In the genomic region with DNA sequence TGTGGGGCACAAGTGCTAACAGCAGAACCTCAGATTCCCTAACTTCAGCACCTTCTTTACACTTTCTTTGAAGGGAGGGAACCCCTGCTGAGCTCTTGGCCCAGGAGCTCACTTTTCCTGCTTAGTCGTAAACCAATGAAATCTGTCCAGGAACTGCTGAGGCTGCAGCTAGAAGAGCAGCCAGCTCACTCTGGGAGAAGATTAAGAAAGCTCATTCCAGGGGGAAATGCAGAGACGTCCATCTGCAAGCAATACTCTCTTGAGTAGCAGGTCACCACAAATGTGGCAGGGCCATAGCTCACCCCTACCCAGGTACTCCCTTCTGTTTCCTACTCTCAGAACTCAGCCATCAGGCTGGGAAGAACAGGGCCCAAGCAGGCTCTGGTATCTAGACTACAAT, we compare ENCODE assay signal across 18 cellular contexts.
DNase-seq lines count a peak whose midpoint lies in the region; ATAC-seq, FAIRE-seq and TF ChIP-seq lines count a peak whose summit lies in the region.
"Had no signal": no experiment of that assay in that cellular context is flagged by ENCODE, and none has a peak within 500 bp of the region (broad histone marks: within the 10 kb centered on the region; RNA-seq: fewer than 3 reads in every experiment).

No MANE protein-coding gene starts in this region.

- no peak overlapping the region for H4K5ac ChIP-seq in H1 (ENCODE audit: insufficient read length, low read depth, low read length)

- no peaks in the 10 kb centered on the region for H3K23me2 ChIP-seq in H1 (ENCODE audit: low read depth, low read length)

- no peak for TF ChIP-seq POLR2A in breast epithelium (IDR thresholded peaks at IDR 0.05)
- no peak for TF ChIP-seq POLR2A in H1 (IDR thresholded peaks at IDR 0.05; ENCODE audit: control extremely low read depth in 1 of 2, low read depth in 2 of 2, low read length in 2 of 2)
- no peak for TF ChIP-seq POLR2A in spleen (IDR thresholded peaks at IDR 0.05)
- no peak for TF ChIP-seq POLR2A in right lobe of liver (IDR thresholded peaks at IDR 0.05)

- H2BK12ac ChIP-seq in H1 (ENCODE audit: low read depth, low read length): peak overlapping the region; percentile 83; the same call in 1 of the 2 replicates

- peak; percentile 31 to 60 for DNase-seq in T47D (ENCODE audit: low read depth in 1 of 2, low spot score in 1 of 2)
- DNase-seq in breast epithelium (ENCODE audit: low spot score in 2 of 2): no peak
- DNase-seq in NCI-H226: peak; percentile 42
- DNase-seq in H1 (ENCODE audit: low read depth in 1 of 2, low spot score in 2 of 2): peak; percentile 23 to 51
- peak; percentile 28 for DNase-seq in spleen
- no peak for DNase-seq in SKM-1 (lab: John Stamatoyannopoulos, UW; ENCODE audit: unreplicated experiment)
- DNase-seq in right lobe of liver: no peak
- DNase-seq: activated CD4-positive, CD25-positive, alpha-beta regulatory T cell; activated T-cell treated with anti-CD3 and anti-CD28 coated beads, Interleukin-2, amount 50 U/mL, for 1 hour; amygdala; DND-41; erythroblast; naive B cell; NCI-H2107; small intestine; upper lobe of left lung had no signal

- no peak overlapping the region for H4K8ac ChIP-seq in H1 (ENCODE audit: extremely low read depth, insufficient read depth, low read length)

- no peaks in the 10 kb centered on the region for H4K20me1 ChIP-seq in H1 (replicated peaks in 1 of 2; ENCODE audit: control insufficient read depth in 1 of 2, insufficient read depth in 2 of 2, low read length in 2 of 2)

- no peaks in the 10 kb centered on the region for H3K9me3 ChIP-seq in breast epithelium
- no peaks in the 10 kb centered on the region for H3K9me3 ChIP-seq in H1 (ENCODE audit: insufficient read depth in 2 of 2, low read depth in 1 of 2, low read length in 1 of 2)
- H3K9me3 ChIP-seq in spleen: no peaks in the 10 kb centered on the region
- no peaks in the 10 kb centered on the region for H3K9me3 ChIP-seq in right lobe of liver
- H3K9me3 ChIP-seq: upper lobe of left lung had no signal

- no peak overlapping the region for H3K14ac ChIP-seq in H1 (ENCODE audit: insufficient read length)

- peak overlapping the region; percentile 3 for H3K56ac ChIP-seq in H1 (replicated peaks; ENCODE audit: insufficient read length, low read depth, low read length)

- H3K4me2 ChIP-seq in H1 (ENCODE audit: insufficient read depth in 1 of 2, low read depth in 2 of 2, low read length in 2 of 2): peak overlapping the region; percentile 32 to 45; a peak in 3 of 4 replicates

- no peak for ATAC-seq in GM19455 (IDR thresholded peaks at IDR 0.05; ENCODE audit: unreplicated experiment)
- no peak for ATAC-seq in right lobe of liver

- H3K4me3 ChIP-seq in breast epithelium (no peak overlapping the region), H1 (ENCODE audit: extremely low read depth in 1 of 4, insufficient read depth in 2 of 4, low read depth in 3 of 4, low read length in 4 of 4) (no peak overlapping the region), spleen (no peak overlapping the region), right lobe of liver (no peak overlapping the region)
- H3K4me3 ChIP-seq: upper lobe of left lung had no signal

- CTCF ChIA-PET in H1 (lab: Charles Lee; ENCODE audit: partially characterized antibody): interaction anchor here (1.2 to 11.2 kb wide), 7 partner anchors 10 to 136 kb away, joined by 3 to 84 read pairs (median 8); no protein-coding TSS in a partner anchor

- in situ Hi-C loops in T47D (cut with HindIII; ENCODE audit: low pct_unique_long_range_greater_than_20kb, low sequenced_read_pairs): no loop called here

- H3K4ac ChIP-seq in H1 (replicated peaks; ENCODE audit: insufficient read length, low read depth, low read length): no peak overlapping the region

- no peak for FAIRE-seq in H1 (lab: Jason Lieb, UNC)
- FAIRE-seq: islet of Langerhans, small intestine had no signal

- no peak overlapping the region for H2AFZ ChIP-seq in H1 (ENCODE audit: low read length)

- 0 out of 2 replicates have a peak overlapping the region, but pooled peaks have one; percentile 57 for H2AK5ac ChIP-seq in H1 (ENCODE audit: low read depth, low read length)

- H3K79me1 ChIP-seq in H1 (ENCODE audit: low read depth, low read length): no peaks in the 10 kb centered on the region

- peak overlapping the region; percentile 62 for H2BK20ac ChIP-seq in H1 (ENCODE audit: low read length)

- intact Hi-C loops in breast epithelium (cut with DNase I; ENCODE audit: low total_unique reads): no loop called here
- intact Hi-C loops in spleen (cut with DNase I; ENCODE audit: low total_unique reads): no loop called here
- intact Hi-C loops in right lobe of liver (cut with DNase I): no loop called here

- TF ChIP-seq RAD21 in H1 (IDR thresholded peaks at IDR 0.05 in 1 of 2, conservative IDR thresholded peaks at IDR 0.05 in 1 of 2; ENCODE audit: low read depth in 2 of 2, low read length in 2 of 2): no peak

- H3K23ac ChIP-seq in H1 (ENCODE audit: insufficient read length): no peak overlapping the region

- TF ChIP-seq EP300 in H1 (IDR thresholded peaks at IDR 0.05; ENCODE audit: borderline replicate concordance in 1 of 2, low read depth in 2 of 2, low read length in 2 of 2): no peak

- WGBS in H1 (ENCODE audit: extremely low coverage in 1 of 2, insufficient coverage in 1 of 2, insufficient read length in 1 of 2, insufficient replicate concordance in 2 of 2, low coverage in 1 of 2, low lambda C conversion rate in 2 of 2, missing lambda C conversion rate in 1 of 2), 2 experiments: 46% methylated on average over 2 of the region's 2 CpGs; no CpG with 5 or more reads in 1 of the 2 experiments
- WGBS in spleen, 5 donors: 51 to 79% (median 69%) methylated on average over 2 of the region's 2 CpGs
- WGBS in right lobe of liver (ENCODE audit: insufficient coverage, low coverage, low lambda C conversion rate, missing lambda C conversion rate): 29% methylated on average over 1 of the region's 2 CpGs

- TF ChIP-seq CTCF in breast epithelium (IDR thresholded peaks at IDR 0.05) (no peak), H1 (IDR thresholded peaks at IDR 0.05; ENCODE audit: control extremely low read depth in 1 of 3, insufficient read depth in 1 of 3, low read depth in 1 of 3, low read length in 3 of 3) (no peak), spleen (IDR thresholded peaks at IDR 0.05 in 8 of 11, conservative IDR thresholded peaks at IDR 0.05 in 3 of 11) (no peak), right lobe of liver (IDR thresholded peaks at IDR 0.05) (no peak)

- H3K27me3 ChIP-seq in breast epithelium: no peaks in the 10 kb centered on the region
- no peaks in the 10 kb centered on the region for H3K27me3 ChIP-seq in H1 (replicated peaks in 1 of 4; ENCODE audit: control insufficient read depth in 3 of 4, extremely low read depth in 1 of 4, insufficient read depth in 3 of 4, low read length in 3 of 4)
- peaks cover 0 to 7% (median 0%) of the 10 kb centered on the region in 7 donors for H3K27me3 ChIP-seq in spleen (replicated peaks in 1 of 7)
- no peaks in the 10 kb centered on the region for H3K27me3 ChIP-seq in right lobe of liver
- H3K27me3 ChIP-seq: upper lobe of left lung had no signal

- H2BK5ac ChIP-seq in H1 (ENCODE audit: low read depth, low read length): peak overlapping the region; percentile 49; the same call in 1 of the 2 replicates

- H3K27ac ChIP-seq in breast epithelium (no peak overlapping the region), H1 (ENCODE audit: low read depth, low read length) (peak overlapping the region; percentile 32; the same call in 1 of the 2 replicates), spleen (no peak overlapping the region), right lobe of liver (no peak overlapping the region)
- H3K27ac ChIP-seq: upper lobe of left lung had no signal

- H3K4me1 ChIP-seq in breast epithelium (no peaks in the 10 kb centered on the region), H1 (replicated peaks in 1 of 4; ENCODE audit: control insufficient read depth in 3 of 4, insufficient read depth in 4 of 4, low read length in 3 of 4) (peaks cover 26 to 51% (median 35%) of the 10 kb centered on the region in 4 experiments; a peak in 6 of 7 replicates), spleen (peaks cover 0 to 5% (median 0%) of the 10 kb centered on the region in 6 donors), right lobe of liver (no peaks in the 10 kb centered on the region)
- H3K4me1 ChIP-seq: upper lobe of left lung had no signal

- H3K36me3 ChIP-seq in breast epithelium (no peaks in the 10 kb centered on the region), H1 (ENCODE audit: control insufficient read depth in 2 of 4, insufficient read depth in 4 of 4, low read length in 3 of 4) (no peaks in the 10 kb centered on the region), spleen (no peaks in the 10 kb centered on the region), right lobe of liver (no peaks in the 10 kb centered on the region)
- H3K36me3 ChIP-seq: upper lobe of left lung had no signal

- no peak overlapping the region for H3K9ac ChIP-seq in H1 (replicated peaks in 1 of 4; ENCODE audit: extremely low read depth in 1 of 4, low read depth in 3 of 4, low read length in 3 of 4)

- POLR2A ChIA-PET in H1 (lab: Charles Lee; ENCODE audit: partially characterized antibody): interaction anchor here (0.6 to 1.6 kb wide), 4 partner anchors 9 to 497 kb away, joined by 3 to 4 read pairs (median 3); partner anchors contain the start of gene CTDSPL2

- H4K91ac ChIP-seq in H1 (replicated peaks; ENCODE audit: insufficient read length, low read length): peak overlapping the region; percentile 75

- H2BK15ac ChIP-seq in H1 (ENCODE audit: low read length): no peak overlapping the region

- H3K18ac ChIP-seq in H1 (ENCODE audit: extremely low read depth, low read length): no peak overlapping the region

- no peaks in the 10 kb centered on the region for H3K79me2 ChIP-seq in H1 (ENCODE audit: control insufficient read depth in 1 of 2, insufficient read depth in 2 of 2, low read length in 2 of 2)

- H2BK120ac ChIP-seq in H1 (replicated peaks; ENCODE audit: low read depth, low read length): peak overlapping the region; percentile 6

TF ChIP-seq in H1, 55 proteins besides CTCF, POLR2A, EP300 and RAD21:
- TF ChIP-seq MAFK (IDR thresholded peaks at IDR 0.05; ENCODE audit: low read depth, low read length) (peak; percentile 41; the same call in 1 of the 2 replicates), USF2 (IDR thresholded peaks at IDR 0.05; ENCODE audit: low read length) (no peak)

Comparison
In these comparisons a context has a peak if more than half of its experiments do, and no peak if none do; other contexts are left out.
1. DNase-seq: peak in T47D (2 of 2), NCI-H226 (single experiment), H1 (2 of 2) and spleen (single experiment); none in breast epithelium (0 of 2), SKM-1 (single experiment) and right lobe of liver (0 of 3).